8 cellular contexts compared by ENCODE assay signal in genomic region chr16:84950906-84951305, GRCh38.
DNase-seq lines count a peak whose midpoint lies in the region; ATAC-seq and TF ChIP-seq lines count a peak whose summit lies in the region.

No MANE protein-coding gene starts in this region.

- CTCF ChIA-PET in activated CD8-positive, alpha-beta T cell treated with anti-CD3 and anti-CD28 coated beads, Interleukin-2, amount 10 ng/mL, durations not matched to agents 7 days and 5 days (lab: Charles Lee), result interaction anchor here (0.9 to 6.7 kb wide), 10 partner anchors 13 to 198 kb away, joined by 3 to 136 read pairs (median 4); no protein-coding TSS in a partner anchor

- H3K4me1 ChIP-seq in KMS-11 (ENCODE audit: low read depth, poor library complexity, severe bottlenecking) (no peaks in the 10 kb centered on the region), lower lobe of right lung (peaks cover 19% of the 10 kb centered on the region), left lung (peaks cover 7 to 35% of the 10 kb centered on the region in 2 donors)

- H3K27me3 Mint-ChIP-seq in activated CD8-positive, alpha-beta T cell treated with anti-CD3 and anti-CD28 coated beads, Interleukin-2, amount 10 ng/mL, durations not matched to agents 7 days and 5 days (ENCODE audit: low read depth), result peaks cover 7% of the 10 kb centered on the region

- H3K27ac ChIP-seq in KMS-11, result no peak overlapping the region
- no peak overlapping the region for H3K27ac ChIP-seq in lower lobe of right lung
- no peak overlapping the region for H3K27ac ChIP-seq in left lung

- POLR2A ChIA-PET in activated CD8-positive, alpha-beta T cell treated with anti-CD3 and anti-CD28 coated beads, Interleukin-2, amount 10 ng/mL, durations not matched to agents 7 days and 5 days (lab: Charles Lee), result no interaction called here

- H3K4me2 ChIP-seq in KMS-11, result no peak overlapping the region

- no peaks in the 10 kb centered on the region for H3K9me3 ChIP-seq in lower lobe of right lung
- no peaks in the 10 kb centered on the region for H3K9me3 ChIP-seq in left lung

- peak; percentile 29 for ATAC-seq in activated CD8-positive, alpha-beta T cell treated with anti-CD3 and anti-CD28 coated beads, Interleukin-2, amount 10 ng/mL, durations not matched to agents 7 days and 5 days
- no peak for ATAC-seq in lower lobe of right lung
- ATAC-seq in left lung, result no peak
- ATAC-seq in omental fat pad (ENCODE audit: low FRiP score), result no peak

- TF ChIP-seq CTCF in KMS-11 (conservative IDR thresholded peaks at IDR 0.05; ENCODE audit: low read depth, low read length) (peak; percentile 50), lower lobe of right lung (IDR thresholded peaks at IDR 0.05) (peak; percentile 26), left lung (IDR thresholded peaks at IDR 0.05) (no peak), omental fat pad (IDR thresholded peaks at IDR 0.05) (no peak)

- no peaks in the 10 kb centered on the region for H3K36me3 ChIP-seq in KMS-11 (ENCODE audit: insufficient read depth)
- no peaks in the 10 kb centered on the region for H3K36me3 ChIP-seq in lower lobe of right lung
- H3K36me3 ChIP-seq in left lung, result no peaks in the 10 kb centered on the region

- no peak overlapping the region for H3K27ac Mint-ChIP-seq in activated CD8-positive, alpha-beta T cell treated with anti-CD3 and anti-CD28 coated beads, Interleukin-2, amount 10 ng/mL, durations not matched to agents 7 days and 5 days

- H3K4me3 Mint-ChIP-seq in activated CD8-positive, alpha-beta T cell treated with anti-CD3 and anti-CD28 coated beads, Interleukin-2, amount 10 ng/mL, durations not matched to agents 7 days and 5 days, result no peak overlapping the region

- H3K4me3 ChIP-seq in KMS-11 (IDR thresholded peaks at IDR 0.05; ENCODE audit: insufficient read depth, low read depth, low read length), result no peak overlapping the region
- no peak overlapping the region for H3K4me3 ChIP-seq in lower lobe of right lung
- no peak overlapping the region for H3K4me3 ChIP-seq in left lung

- H2AFZ ChIP-seq in KMS-11 (ENCODE audit: low read depth), result no peak overlapping the region

- no peaks in the 10 kb centered on the region for H3K79me2 ChIP-seq in KMS-11 (ENCODE audit: insufficient read depth, low read depth)

- intact Hi-C loops in lower lobe of right lung (cut with DNase I), result loop anchor here (10.0 kb wide), 1 partner anchor 196 kb away; no protein-coding TSS in a partner anchor
- intact Hi-C loops in left lung (cut with DNase I), result loop anchor here in 1 of 2 donors (5.0 kb wide), 1 partner anchor 199 kb away; no protein-coding TSS in a partner anchor

- peak; percentile 47 for DNase-seq in Daoy (ENCODE audit: low read depth)
- DNase-seq in activated CD8-positive, alpha-beta T cell treated with anti-CD3 and anti-CD28 coated beads, Interleukin-2, amount 10 ng/mL, durations not matched to agents 7 days and 5 days, result peak; percentile 53
- no peak for DNase-seq in lower lobe of right lung
- no peak for DNase-seq in COLO829 (ENCODE audit: low spot score)
- no peak for DNase-seq in left lung
- DNase-seq in medulla oblongata (ENCODE audit: extremely low spot score), result no peak
- no peak for DNase-seq in omental fat pad (ENCODE audit: low spot score)

- no peaks in the 10 kb centered on the region for H3K9me3 Mint-ChIP-seq in activated CD8-positive, alpha-beta T cell treated with anti-CD3 and anti-CD28 coated beads, Interleukin-2, amount 10 ng/mL, durations not matched to agents 7 days and 5 days (ENCODE audit: insufficient read depth)

- H3K9ac ChIP-seq in KMS-11, result no peak overlapping the region

- H3K4me1 Mint-ChIP-seq in activated CD8-positive, alpha-beta T cell treated with anti-CD3 and anti-CD28 coated beads, Interleukin-2, amount 10 ng/mL, durations not matched to agents 7 days and 5 days (ENCODE audit: low read depth), result peaks cover 6% of the 10 kb centered on the region

- H4K20me1 ChIP-seq in KMS-11 (ENCODE audit: insufficient read depth), result no peaks in the 10 kb centered on the region

- H3K27me3 ChIP-seq in KMS-11 (ENCODE audit: insufficient read depth, low read depth) (peaks cover 26% of the 10 kb centered on the region), lower lobe of right lung (ENCODE audit: low read depth) (peaks cover 4% of the 10 kb centered on the region), left lung (no peaks in the 10 kb centered on the region)

- no peaks in the 10 kb centered on the region for H3K36me3 Mint-ChIP-seq in activated CD8-positive, alpha-beta T cell treated with anti-CD3 and anti-CD28 coated beads, Interleukin-2, amount 10 ng/mL, durations not matched to agents 7 days and 5 days (ENCODE audit: low read depth)

Comparison
In these comparisons a context has a peak if more than half of its experiments do, and no peak if none do; other contexts are left out.
1. DNase-seq: peak in Daoy (single experiment) and activated CD8-positive, alpha-beta T cell treated with anti-CD3 and anti-CD28 coated beads, Interleukin-2, amount 10 ng/mL, durations not matched to agents 7 days and 5 days (single experiment); none in lower lobe of right lung (single experiment), COLO829 (single experiment), left lung (0 of 2), medulla oblongata (single experiment) and omental fat pad (single experiment).
2. CTCF ChIP-seq: peak in KMS-11 (single experiment) and lower lobe of right lung (single experiment); none in left lung (0 of 2) and omental fat pad (0 of 3).